In genomic region chr13:100811906-100812305, GRCh38 we compare ENCODE assay signal across 18 cellular contexts.
"Had no signal": no experiment of that assay in that cellular context is flagged by ENCODE, and none has a peak within 500 bp of the region (broad histone marks: within the 10 kb centered on the region; RNA-seq: fewer than 3 reads in every experiment).

No MANE protein-coding gene starts in this region.

- DNase-seq: cortex of kidney; effector memory CD8-positive, alpha-beta T cell; head of caudate nucleus; naive thymus-derived CD4-positive, alpha-beta T cell; occipital lobe; ovary; posterior cingulate gyrus; psoas muscle; right cardiac atrium; sigmoid colon; stimulated activated CD4-positive, alpha-beta T cell treated with anti-CD3 and anti-CD28 coated beads, Interleukin-2, amount 100 ng/mL, for 24 hours; stimulated activated CD4-positive, alpha-beta T cell treated with anti-CD3 and anti-CD28 coated beads, Interleukin-4, amount 100 ng/mL, for 24 hours; stimulated activated naive CD4-positive, alpha-beta T cell treated with Interleukin-2 at 50 U/mL for 16 hours; stomach; thyroid gland; trophoblast cell had no signal

- H3K9me3 ChIP-seq: ovary, psoas muscle, sigmoid colon, stomach, thyroid gland, vagina had no signal

- H3K27ac ChIP-seq: ovary, psoas muscle, sigmoid colon, stomach, thyroid gland, vagina had no signal

- H3K4me3 ChIP-seq: lung, ovary, psoas muscle, sigmoid colon, stomach, thyroid gland, vagina had no signal

- H3K27me3 ChIP-seq: ovary, stomach, thyroid gland, vagina had no signal

- H3K4me1 ChIP-seq: psoas muscle, stomach, thyroid gland, vagina had no signal

- H3K36me3 ChIP-seq: ovary, sigmoid colon, stomach, thyroid gland, vagina had no signal
